Comparison of ENCODE assay signal across 24 cellular contexts in the genomic region with DNA sequence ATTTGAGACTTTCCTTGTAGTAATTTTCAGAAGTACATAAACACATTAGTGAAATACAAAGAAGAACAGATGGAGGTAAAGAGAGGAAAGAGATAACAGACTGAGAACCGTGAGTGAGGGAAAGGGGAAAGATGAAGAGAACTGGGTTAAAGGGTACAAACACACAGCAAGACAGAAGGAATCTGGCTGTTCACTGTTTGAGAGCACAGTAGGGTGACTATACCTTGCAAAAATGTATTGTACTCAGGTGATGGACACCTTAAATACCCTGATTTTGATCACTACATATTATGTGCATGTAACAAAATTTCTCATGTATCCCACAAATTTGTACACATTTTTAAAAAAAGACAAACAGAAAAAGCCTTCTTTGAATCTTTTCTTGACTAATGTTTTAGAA. TPM values are rescaled to one million over a fixed set of nuclear protein-coding genes. Genes with fewer than 3 reads are reported as not detected.
DNase-seq lines count a peak whose midpoint lies in the region; ATAC-seq and TF ChIP-seq lines count a peak whose summit lies in the region.
"Had no signal": no experiment of that assay in that cellular context is flagged by ENCODE, and none has a peak within 500 bp of the region (broad histone marks: within the 10 kb centered on the region; RNA-seq: fewer than 3 reads in every experiment).

No MANE protein-coding gene starts in this region.

- H3K9me3 ChIP-seq in SK-N-SH = no peaks in the 10 kb centered on the region
- no peaks in the 10 kb centered on the region for H3K9me3 ChIP-seq in adipocyte (ENCODE audit: control insufficient read depth, low read length)
- H3K9me3 ChIP-seq in esophagus squamous epithelium = no peaks in the 10 kb centered on the region
- H3K9me3 ChIP-seq: tibial nerve had no signal

- no peaks in the 10 kb centered on the region for H3K9me3 Mint-ChIP-seq in T-cell
- H3K9me3 Mint-ChIP-seq in activated CD8-positive, alpha-beta memory T cell treated with anti-CD3 and anti-CD28 coated beads, Interleukin-2, amount 10 ng/mL, durations not matched to agents 7 days and 5 days (ENCODE audit: low read depth) = no peaks in the 10 kb centered on the region
- H3K9me3 Mint-ChIP-seq: effector memory CD8-positive, alpha-beta T cell had no signal

- WGBS in SK-N-SH (ENCODE audit: low lambda C conversion rate) = 23% methylated on average over 1 of the region's 1 CpG
- 38 to 59% methylated on average over 1 of the region's 1 CpG for WGBS in esophagus squamous epithelium, 2 donors

- no peak overlapping the region for H2AFZ ChIP-seq in SK-N-SH (ENCODE audit: low read depth)

- 0 out of 4 replicates have a peak overlapping the region, but pooled peaks of 1 of the 2 experiments have one; percentile 69 for H3K4me3 ChIP-seq in SK-N-SH (ENCODE audit: low read depth in 2 of 2, low read length in 1 of 2)
- peak overlapping the region; percentile 93 for H3K4me3 ChIP-seq in adipocyte (ENCODE audit: low read length)
- H3K4me3 ChIP-seq in kidney epithelial cell (ENCODE audit: low read depth, low read length) = peak overlapping the region; percentile 96
- H3K4me3 ChIP-seq in esophagus squamous epithelium = no peak overlapping the region
- H3K4me3 ChIP-seq: BLaER1 treated with 17β-estradiol and CSF1 and Interleukin-3, amounts not matched to agents 10 nM and 100 nM; tibial nerve had no signal

- no peaks in the 10 kb centered on the region for H4K20me1 ChIP-seq in SK-N-SH (ENCODE audit: insufficient read depth)
- H4K20me1 ChIP-seq: BLaER1 treated with 17β-estradiol and CSF1 and Interleukin-3, amounts not matched to agents 10 nM and 100 nM had no signal

- H3K27ac ChIP-seq in SK-N-SH (ENCODE audit: low read depth in 2 of 2, low read length in 1 of 2) (no peak overlapping the region), esophagus squamous epithelium (no peak overlapping the region)
- H3K27ac ChIP-seq: BLaER1 treated with 17β-estradiol and CSF1 and Interleukin-3, amounts not matched to agents 10 nM and 100 nM; KMS-11; tibial nerve had no signal

- H3K9me2 ChIP-seq in SK-N-SH = no peaks in the 10 kb centered on the region

- H3K27me3 ChIP-seq in SK-N-SH (ENCODE audit: insufficient read depth) (no peaks in the 10 kb centered on the region), adipocyte (replicated peaks; ENCODE audit: control insufficient read depth, insufficient read depth, low read length) (peaks cover 16% of the 10 kb centered on the region), kidney epithelial cell (ENCODE audit: control insufficient read depth, insufficient read depth, low read length) (no peaks in the 10 kb centered on the region), esophagus squamous epithelium (peaks cover 8 to 65% (median 9%) of the 10 kb centered on the region in 4 donors)

- TF ChIP-seq RAD21 in SK-N-SH (IDR thresholded peaks at IDR 0.05; ENCODE audit: low read length) = no peak

- peak overlapping the region; percentile 87 for H3K4me2 ChIP-seq in SK-N-SH
- H3K4me2 ChIP-seq: BLaER1 treated with 17β-estradiol and CSF1 and Interleukin-3, amounts not matched to agents 10 nM and 100 nM; KMS-11 had no signal

- intact Hi-C loops in esophagus squamous epithelium (cut with DNase I) = no loop called here

- H3K36me3 ChIP-seq in SK-N-SH (replicated peaks in 1 of 2; ENCODE audit: control insufficient read depth in 1 of 2, insufficient read depth in 2 of 2, low read length in 1 of 2) = no peaks in the 10 kb centered on the region
- H3K36me3 ChIP-seq in adipocyte (ENCODE audit: control insufficient read depth, insufficient read depth, low read length, severe bottlenecking) = no peaks in the 10 kb centered on the region
- H3K36me3 ChIP-seq in kidney epithelial cell (ENCODE audit: control insufficient read depth, insufficient read depth, low read length) = no peaks in the 10 kb centered on the region
- H3K36me3 ChIP-seq in esophagus squamous epithelium = no peaks in the 10 kb centered on the region
- H3K36me3 ChIP-seq: BLaER1 treated with 17β-estradiol and CSF1 and Interleukin-3, amounts not matched to agents 10 nM and 100 nM; tibial nerve had no signal

- H3K4me3 Mint-ChIP-seq in T-cell = no peak overlapping the region
- H3K4me3 Mint-ChIP-seq in activated CD8-positive, alpha-beta memory T cell treated with anti-CD3 and anti-CD28 coated beads, Interleukin-2, amount 10 ng/mL, durations not matched to agents 7 days and 5 days = no peak overlapping the region
- H3K4me3 Mint-ChIP-seq: effector memory CD8-positive, alpha-beta T cell had no signal

- TF ChIP-seq POLR2A in esophagus squamous epithelium (IDR thresholded peaks at IDR 0.05) = no peak

- no peaks in the 10 kb centered on the region for H3K79me2 ChIP-seq in SK-N-SH (ENCODE audit: insufficient read depth)

- peaks cover 0 to 5% (median 5%) of the 10 kb centered on the region in 3 donors for H3K4me1 Mint-ChIP-seq in T-cell
- H3K4me1 Mint-ChIP-seq in activated CD8-positive, alpha-beta memory T cell treated with anti-CD3 and anti-CD28 coated beads, Interleukin-2, amount 10 ng/mL, durations not matched to agents 7 days and 5 days = peaks cover 5% of the 10 kb centered on the region

- CTCF ChIA-PET in SK-N-SH (lab: Yijun Ruan, JAX) (no interaction called here), T-cell (lab: Charles Lee) (no interaction called here)
- CTCF ChIA-PET in activated CD8-positive, alpha-beta memory T cell treated with anti-CD3 and anti-CD28 coated beads, Interleukin-2, amount 10 ng/mL, durations not matched to agents 7 days and 5 days (lab: Charles Lee) = no interaction called here

- no peak overlapping the region for H3K27ac Mint-ChIP-seq in T-cell
- H3K27ac Mint-ChIP-seq in activated CD8-positive, alpha-beta memory T cell treated with anti-CD3 and anti-CD28 coated beads, Interleukin-2, amount 10 ng/mL, durations not matched to agents 7 days and 5 days = no peak overlapping the region
- H3K27ac Mint-ChIP-seq: effector memory CD8-positive, alpha-beta T cell had no signal

- TF ChIP-seq CTCF in SK-N-SH (IDR thresholded peaks at IDR 0.05) (no peak), kidney epithelial cell (IDR thresholded peaks at IDR 0.05; ENCODE audit: insufficient read depth, low read length, poor library complexity, severe bottlenecking) (no peak), esophagus squamous epithelium (IDR thresholded peaks at IDR 0.05) (no peak)

- TF ChIP-seq EP300 in SK-N-SH (IDR thresholded peaks at IDR 0.05; ENCODE audit: borderline replicate concordance in 1 of 2, low read depth in 1 of 2, low read length in 1 of 2) = no peak

- ATAC-seq in SK-N-SH treated with all-trans-retinoic acid at 6 μM for 48 hours (no peak), HG03439 (IDR thresholded peaks at IDR 0.05; ENCODE audit: unreplicated experiment) (no peak), T-cell (replicated peaks in 1 of 4) (no peak)
- no peak for ATAC-seq in activated CD8-positive, alpha-beta memory T cell treated with anti-CD3 and anti-CD28 coated beads, Interleukin-2, amount 10 ng/mL, durations not matched to agents 7 days and 5 days
- ATAC-seq: effector memory CD8-positive, alpha-beta T cell; sciatic nerve had no signal

- POLR2A ChIA-PET in SK-N-SH (lab: Yijun Ruan, JAX) (no interaction called here), T-cell (lab: Charles Lee) (interaction anchor here in 1 of 2 donors (0.7 kb wide), 1 partner anchor 187 kb away, joined by 3 read pairs; no protein-coding TSS in a partner anchor)

- H3K4me1 ChIP-seq in SK-N-SH (ENCODE audit: control insufficient read depth in 1 of 2, insufficient read depth in 2 of 2, low read depth in 1 of 2, low read length in 1 of 2) (peaks cover 3 to 6% of the 10 kb centered on the region in 2 experiments; a peak in 1 of 4 replicates), adipocyte (ENCODE audit: control insufficient read depth, insufficient read depth, low read length) (peaks cover 6% of the 10 kb centered on the region), esophagus squamous epithelium (peaks cover 4 to 30% (median 14%) of the 10 kb centered on the region in 3 donors)

- peaks cover 30 to 35% of the 10 kb centered on the region in 2 donors for H3K27me3 Mint-ChIP-seq in T-cell
- peaks cover 42% of the 10 kb centered on the region for H3K27me3 Mint-ChIP-seq in activated CD8-positive, alpha-beta memory T cell treated with anti-CD3 and anti-CD28 coated beads, Interleukin-2, amount 10 ng/mL, durations not matched to agents 7 days and 5 days

- no peaks in the 10 kb centered on the region for H3F3A ChIP-seq in SK-N-SH (replicated peaks; ENCODE audit: insufficient read depth)

- H3K9ac ChIP-seq in SK-N-SH (no peak overlapping the region), adipocyte (ENCODE audit: low read length) (peak overlapping the region; percentile 88)
- H3K9ac ChIP-seq: BLaER1 treated with 17β-estradiol and CSF1 and Interleukin-3, amounts not matched to agents 10 nM and 100 nM; KMS-11 had no signal

- H3K36me3 Mint-ChIP-seq in T-cell = no peaks in the 10 kb centered on the region
- H3K36me3 Mint-ChIP-seq in activated CD8-positive, alpha-beta memory T cell treated with anti-CD3 and anti-CD28 coated beads, Interleukin-2, amount 10 ng/mL, durations not matched to agents 7 days and 5 days = no peaks in the 10 kb centered on the region

- DNase-seq in SK-N-SH (no peak), adipocyte (ENCODE audit: low read depth) (no peak), kidney epithelial cell (ENCODE audit: low read depth) (no peak), esophagus squamous epithelium (lab: John Stamatoyannopoulos, UW) (no peak), T-cell (no peak)
- no peak for DNase-seq in activated CD8-positive, alpha-beta memory T cell treated with anti-CD3 and anti-CD28 coated beads, Interleukin-2, amount 10 ng/mL, durations not matched to agents 7 days and 5 days
- DNase-seq: 8988T; activated CD4-positive, alpha-beta T cell treated with anti-CD3 and anti-CD28 coated beads, Interleukin-2, amount 50 U/mL, for 4 hours; activated gamma-delta T cell; amygdala; cerebellar nuclear complex; DMS 273 treated with DMSO at 0.1 percent for 48 hours; effector memory CD8-positive, alpha-beta T cell; NCI-H2029; stimulated activated CD4-positive, alpha-beta T cell treated with anti-CD3 and anti-CD28 coated beads, Interleukin-1b, Interleukin-23, amount 100 ng/mL, for 48 hours; stimulated activated naive CD4-positive, alpha-beta T cell treated with Interleukin-2 at 50 U/mL for 16 hours had no signal

TF ChIP-seq in SK-N-SH, 30 proteins besides CTCF, POLR2A, EP300 and RAD21 (continues in another document):
- no peak for TF ChIP-seq FOXM1 (IDR thresholded peaks at IDR 0.05; ENCODE audit: low read depth)
- TF ChIP-seq RXRA (IDR thresholded peaks at IDR 0.05; ENCODE audit: borderline replicate concordance, low read depth) = no peak

RNA-seq across cellular contexts. Expression of gene TRHDE, which starts 2.7 kb away (rescaled TPM):
- polyA plus RNA-seq in SK-N-SH (2012; rRNA removed) = 0.46 and 1.1 TPM in 2 replicates
- polyA plus RNA-seq in SK-N-SH (2012; cell fraction: cytosol; rRNA removed) = 1.1 TPM in 2 replicates
- polyA plus RNA-seq in SK-N-SH (2012; cell fraction: nucleus; rRNA removed) = 0.65 and 0.79 TPM in 2 replicates
- total RNA-seq in kidney epithelial cell = 5.6 and 5.8 TPM in 2 replicates
- total RNA-seq in esophagus squamous epithelium = under 1 TPM in 3 of 4 donors, not detected in 1; under 0.01 to 0.95 (median 0.50) TPM
- total RNA-seq in T-cell = under 1 TPM in 1 of 5 donors, not detected in 4; 0.23 TPM
- total RNA-seq in activated CD8-positive, alpha-beta memory T cell treated with anti-CD3 and anti-CD28 coated beads, Interleukin-2, amount 10 ng/mL, durations not matched to agents 7 days and 5 days = not detected
- total RNA-seq: lung microvascular endothelial cell, NCI-H460 had no signal

Comparison
In these comparisons a context has a peak if more than half of its experiments do, and no peak if none do; other contexts are left out.
1. H3K4me3 ChIP-seq: peak in adipocyte (single experiment) and kidney epithelial cell (single experiment); none in esophagus squamous epithelium (0 of 4).